In genomic region chr16:626174-626765, GRCh38 we compare ENCODE assay signal across 1 cellular context.
TF ChIP-seq lines count a peak whose summit lies in the region.

No MANE protein-coding gene starts in this region.

TF ChIP-seq in endothelial cell of umbilical vein, 7 proteins besides CTCF, POLR2A, EP300 and RAD21:
- TF ChIP-seq GATA2 (IDR thresholded peaks at IDR 0.05; ENCODE audit: insufficient read depth, insufficient read length, low read depth, low read length) (no peak), FOS (IDR thresholded peaks at IDR 0.05; ENCODE audit: borderline replicate concordance, insufficient read depth, low read length) (no peak), POLR2AphosphoS5 (IDR thresholded peaks at IDR 0.05; ENCODE audit: insufficient read depth, low read depth, low read length) (no peak), MYC (IDR thresholded peaks at IDR 0.05; ENCODE audit: low read depth, low read length) (no peak), JUN (IDR thresholded peaks at IDR 0.05; ENCODE audit: borderline replicate concordance, insufficient read depth, insufficient read length, low read depth) (no peak), EZH2 (IDR thresholded peaks at IDR 0.05; ENCODE audit: borderline replicate concordance, low read depth, low read length, severe bottlenecking) (no peak)
- TF ChIP-seq, protein P1, sequence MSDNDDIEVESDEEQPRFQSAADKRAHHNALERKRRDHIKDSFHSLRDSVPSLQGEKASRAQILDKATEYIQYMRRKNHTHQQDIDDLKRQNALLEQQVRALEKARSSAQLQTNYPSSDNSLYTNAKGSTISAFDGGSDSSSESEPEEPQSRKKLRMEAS (IDR thresholded peaks at IDR 0.05; ENCODE audit: insufficient read depth, insufficient read length) = no peak
